ENCODE assay signal across 8 cellular contexts in genomic region chr3:186953011-186953487, GRCh38. TPM values are rescaled to one million over a fixed set of nuclear protein-coding genes. Genes with fewer than 3 reads are reported as not detected.
DNase-seq lines count a peak whose midpoint lies in the region; ATAC-seq and TF ChIP-seq lines count a peak whose summit lies in the region.

No MANE protein-coding gene starts in this region.

- ATAC-seq in HG03139 (IDR thresholded peaks at IDR 0.05; ENCODE audit: unreplicated experiment) (peak; percentile 48), mucosa of descending colon (peak; percentile 47), HG02840 (IDR thresholded peaks at IDR 0.05; ENCODE audit: low FRiP score, unreplicated experiment) (no peak)

- no peaks in the 10 kb centered on the region for H3K4me1 ChIP-seq in mucosa of descending colon (ENCODE audit: low read depth)

- peak overlapping the region; percentile 89 for H3K27ac Mint-ChIP-seq in activated naive CD8-positive, alpha-beta T cell

- H3K4me1 Mint-ChIP-seq in activated naive CD8-positive, alpha-beta T cell (ENCODE audit: low read depth), result peaks cover 84% of the 10 kb centered on the region

- H3K9me3 Mint-ChIP-seq in activated naive CD8-positive, alpha-beta T cell (ENCODE audit: low read depth), result peaks cover 3% of the 10 kb centered on the region

- intact Hi-C loops in mucosa of descending colon (cut with DNase I, micrococcal nuclease), result no loop called here

- no peak for TF ChIP-seq CTCF in mucosa of descending colon (IDR thresholded peaks at IDR 0.05)

- H3K9me3 ChIP-seq in mucosa of descending colon, result no peaks in the 10 kb centered on the region

- no peaks in the 10 kb centered on the region for H3K36me3 ChIP-seq in mucosa of descending colon (ENCODE audit: low read depth)

- H3K27me3 Mint-ChIP-seq in activated naive CD8-positive, alpha-beta T cell, result no peaks in the 10 kb centered on the region

- peak overlapping the region; percentile 51 for H3K4me3 Mint-ChIP-seq in activated naive CD8-positive, alpha-beta T cell

- H3K36me3 Mint-ChIP-seq in activated naive CD8-positive, alpha-beta T cell, result peaks cover 31% of the 10 kb centered on the region

- H3K4me3 ChIP-seq in mucosa of descending colon, result no peak overlapping the region

- DNase-seq in Daoy (ENCODE audit: low read depth), result peak; percentile 55
- DNase-seq in mucosa of descending colon, result no peak
- DNase-seq in RKO (ENCODE audit: low spot score), result no peak
- no peak for DNase-seq in stimulated activated naive CD4-positive, alpha-beta T cell treated with Interleukin-2 at 50 U/mL for 16 hours (lab: John Stamatoyannopoulos, UW)
- DNase-seq in NAMALWA (ENCODE audit: low spot score), result no peak

RNA-seq across cellular contexts. Expression of gene ST6GAL1, which starts 22.7 kb away (rescaled TPM):
- 5.9 and 6.0 TPM in 2 replicates for total RNA-seq in Daoy (2014; rRNA removed; shearing (Covaris generic))
- total RNA-seq in mucosa of descending colon, result 10 to 100 TPM; 23.5 to 58.9 (median 53.6) TPM
